8 cellular contexts compared by ENCODE assay signal in the genomic region with DNA sequence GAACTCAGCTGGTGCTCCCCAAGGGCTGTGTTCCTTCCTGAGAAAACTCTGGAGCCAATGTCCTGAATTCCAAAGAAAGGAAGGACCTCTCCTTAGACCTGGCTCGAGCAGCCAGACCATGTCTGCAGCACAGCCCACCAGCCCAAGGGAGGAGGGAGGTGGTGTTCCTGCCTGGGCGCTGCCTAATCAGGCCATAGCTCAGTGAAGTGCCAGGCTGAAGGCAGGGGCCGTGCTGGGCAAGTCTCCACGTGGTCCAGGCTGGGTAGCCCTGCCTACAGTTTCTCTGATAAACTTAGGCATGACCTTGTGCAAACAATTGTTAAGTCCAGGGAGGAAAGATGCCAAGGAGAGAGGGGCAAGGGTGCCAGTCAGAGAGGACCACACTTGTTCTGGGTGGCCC.
DNase-seq lines count a peak whose midpoint lies in the region; ATAC-seq, FAIRE-seq and TF ChIP-seq lines count a peak whose summit lies in the region.
"Had no signal": no experiment of that assay in that cellular context is flagged by ENCODE, and none has a peak within 500 bp of the region (broad histone marks: within the 10 kb centered on the region; RNA-seq: fewer than 3 reads in every experiment).

No MANE protein-coding gene starts in this region.

- intact Hi-C loops in IMR-90 (cut with micrococcal nuclease) = no loop called here
- intact Hi-C loops in kidney (cut with DNase I) = no loop called here

- peak overlapping the region; percentile 70 for H2AK9ac ChIP-seq in IMR-90 (replicated peaks; ENCODE audit: low read depth, low read length, poor library complexity)

- H3K9ac ChIP-seq in IMR-90 (ENCODE audit: low read depth, low read length) (no peak overlapping the region; the same call in 1 of the 2 replicates), kidney (ENCODE audit: low read length in 2 of 2) (no peak overlapping the region)

- no peak for FAIRE-seq in kidney (lab: Jason Lieb, UNC)

- 0 out of 2 replicates have a peak overlapping the region, but pooled peaks have one; percentile 23 for H3K23ac ChIP-seq in IMR-90 (ENCODE audit: low read depth, low read length)

- H3K56ac ChIP-seq in IMR-90 (ENCODE audit: extremely low read depth, insufficient read depth, low read length) = no peak overlapping the region

- ATAC-seq in IMR-90 (ENCODE audit: low read depth) = peak; percentile 9; the same call in 1 of the 2 replicates
- peak; percentile 4 for ATAC-seq in activated naive CD8-positive, alpha-beta T cell treated with anti-CD3 and anti-CD28 coated beads, Interleukin-2, amount 50 U/mL, for 24 hours
- ATAC-seq in stimulated activated memory B cell treated with anti-CD40 and anti-IgM and Interleukin-4, amounts not matched to agents 10 μg/mL and 1 μg/mL and 100 μg/mL, for 72 hours = no peak
- no peak for ATAC-seq in HG02759 (IDR thresholded peaks at IDR 0.05; ENCODE audit: unreplicated experiment)

- H3K27me3 ChIP-seq in IMR-90 (ENCODE audit: control insufficient read depth, insufficient read depth, low read length) = no peaks in the 10 kb centered on the region

- H4K8ac ChIP-seq in IMR-90 (ENCODE audit: low read depth in 2 of 2, low read length in 2 of 2) = peak overlapping the region in 1 of 2 experiments; percentile 59; a peak in 1 of 4 replicates

- H3K36me3 Mint-ChIP-seq in activated naive CD8-positive, alpha-beta T cell treated with anti-CD3 and anti-CD28 coated beads, Interleukin-2, amount 50 U/mL, for 24 hours (ENCODE audit: low read depth) = no peaks in the 10 kb centered on the region
- peaks cover 4% of the 10 kb centered on the region for H3K36me3 Mint-ChIP-seq in stimulated activated memory B cell treated with anti-CD40 and anti-IgM and Interleukin-4, amounts not matched to agents 10 μg/mL and 1 μg/mL and 100 μg/mL, for 72 hours

- no peaks in the 10 kb centered on the region for H3K9me3 Mint-ChIP-seq in activated naive CD8-positive, alpha-beta T cell treated with anti-CD3 and anti-CD28 coated beads, Interleukin-2, amount 50 U/mL, for 24 hours
- H3K9me3 Mint-ChIP-seq in stimulated activated memory B cell treated with anti-CD40 and anti-IgM and Interleukin-4, amounts not matched to agents 10 μg/mL and 1 μg/mL and 100 μg/mL, for 72 hours = no peaks in the 10 kb centered on the region

- H3K27ac Mint-ChIP-seq in activated naive CD8-positive, alpha-beta T cell treated with anti-CD3 and anti-CD28 coated beads, Interleukin-2, amount 50 U/mL, for 24 hours = peak overlapping the region; percentile 90
- peak overlapping the region; percentile 58 for H3K27ac Mint-ChIP-seq in stimulated activated memory B cell treated with anti-CD40 and anti-IgM and Interleukin-4, amounts not matched to agents 10 μg/mL and 1 μg/mL and 100 μg/mL, for 72 hours

- dilution Hi-C loops in IMR-90 (cut with HindIII; ENCODE audit: low sequenced_read_pairs, unreplicated experiment) = no loop called here

- TF ChIP-seq CTCF in IMR-90 (conservative IDR thresholded peaks at IDR 0.05; ENCODE audit: low read depth, low read length) (no peak), kidney (IDR thresholded peaks at IDR 0.05; ENCODE audit: borderline replicate concordance, extremely low read depth, insufficient read depth) (no peak)

- TF ChIP-seq RAD21 in IMR-90 (IDR thresholded peaks at IDR 0.05; ENCODE audit: low read length) = no peak

- H3K14ac ChIP-seq in IMR-90 (replicated peaks; ENCODE audit: low read depth, low read length) = peak overlapping the region; percentile 24

- H3K4me3 ChIP-seq in IMR-90 (ENCODE audit: insufficient read depth, low read depth, low read length) = no peak overlapping the region
- no peak overlapping the region for H3K4me3 ChIP-seq in kidney (ENCODE audit: low read length in 2 of 2)

- H3K4me3 Mint-ChIP-seq in activated naive CD8-positive, alpha-beta T cell treated with anti-CD3 and anti-CD28 coated beads, Interleukin-2, amount 50 U/mL, for 24 hours = no peak overlapping the region
- H3K4me3 Mint-ChIP-seq in stimulated activated memory B cell treated with anti-CD40 and anti-IgM and Interleukin-4, amounts not matched to agents 10 μg/mL and 1 μg/mL and 100 μg/mL, for 72 hours = no peak overlapping the region

- H2BK5ac ChIP-seq in IMR-90 (ENCODE audit: low read depth, low read length, poor library complexity, severe bottlenecking) = peak overlapping the region; percentile 14

- H3K9me1 ChIP-seq in IMR-90 (ENCODE audit: insufficient read depth, low read length) = peaks cover 64% of the 10 kb centered on the region

- in situ Hi-C loops in IMR-90 (cut with MboI; ENCODE audit: low sequenced_read_pairs) (no loop called here), G401 (cut with HindIII; ENCODE audit: low sequenced_read_pairs) (no loop called here)

- WGBS in IMR-90 (ENCODE audit: extremely low coverage in 2 of 2, insufficient read length in 1 of 2), 2 experiments = no CpG with 5 or more reads among the region's 4 CpGs

- H3K18ac ChIP-seq in IMR-90 (ENCODE audit: low read depth, low read length) = peak overlapping the region; percentile 18; the same call in 1 of the 2 replicates

- peak overlapping the region; percentile 36; the same call in 1 of the 2 replicates for H3K4ac ChIP-seq in IMR-90 (ENCODE audit: low read depth, low read length)

- peaks cover 93% of the 10 kb centered on the region for H4K20me1 ChIP-seq in IMR-90 (ENCODE audit: insufficient read depth, low read length)

- H2AK5ac ChIP-seq in IMR-90 (ENCODE audit: low read depth, low read length) = peak overlapping the region; percentile 78; the same call in 1 of the 2 replicates

- no peaks in the 10 kb centered on the region for H3K9me3 ChIP-seq in IMR-90 (ENCODE audit: control insufficient read depth, insufficient read depth, low read length)
- H3K9me3 ChIP-seq in kidney (ENCODE audit: control insufficient read depth in 1 of 2, low read length in 2 of 2) = no peaks in the 10 kb centered on the region

- BruUV-seq in IMR-90 (replicated peaks; lab: Mats Ljungman, UMichigan) = no TSS peak

- no peak overlapping the region for H2AFZ ChIP-seq in IMR-90 (replicated peaks; ENCODE audit: low read length, poor library complexity)

- no peak overlapping the region for H2BK20ac ChIP-seq in IMR-90 (ENCODE audit: low read depth, low read length)

- H4K5ac ChIP-seq in IMR-90 (ENCODE audit: low read depth, low read length) = peak overlapping the region; percentile 42; the same call in 1 of the 2 replicates

- no peak for TF ChIP-seq POLR2A in IMR-90 (IDR thresholded peaks at IDR 0.05; ENCODE audit: low read depth, low read length)

- H3K4me2 ChIP-seq in IMR-90 (ENCODE audit: low read depth, low read length) = peak overlapping the region; percentile 27; the same call in 1 of the 2 replicates

- no peak overlapping the region; the same call in 1 of the 2 replicates for H4K91ac ChIP-seq in IMR-90 (ENCODE audit: insufficient read depth, low read depth, low read length)

- CTCF ChIA-PET in IMR-90 (lab: Yijun Ruan, JAX) = no interaction called here

- H3K79me1 ChIP-seq in IMR-90 (ENCODE audit: low read depth in 1 of 2, low read length in 2 of 2) = peaks cover 47 to 94% of the 10 kb centered on the region in 2 experiments

- H3K4me1 ChIP-seq in IMR-90 (ENCODE audit: control insufficient read depth, insufficient read depth, low read length) = peaks cover 31% of the 10 kb centered on the region
- H3K4me1 ChIP-seq in kidney (ENCODE audit: control insufficient read depth in 1 of 2, insufficient read depth in 1 of 2, low read depth in 1 of 2, low read length in 2 of 2) = peaks cover 31 to 53% of the 10 kb centered on the region in 2 donors

- H3K27ac ChIP-seq in IMR-90 (ENCODE audit: insufficient read depth, low read length) = peak overlapping the region; percentile 34
- peak overlapping the region in 1 of 2 donors; percentile 51 for H3K27ac ChIP-seq in kidney (ENCODE audit: low read depth in 2 of 2, low read length in 2 of 2)

- H2BK15ac ChIP-seq in IMR-90 (ENCODE audit: low read depth, low read length) = no peak overlapping the region

- no peak overlapping the region for H2BK120ac ChIP-seq in IMR-90 (ENCODE audit: low read depth, low read length)

- no peaks in the 10 kb centered on the region for H3K36me3 ChIP-seq in IMR-90 (ENCODE audit: control insufficient read depth, insufficient read depth, low read length)
- H3K36me3 ChIP-seq in kidney (ENCODE audit: control insufficient read depth in 1 of 2, insufficient read depth in 2 of 2, low read length in 2 of 2) = no peaks in the 10 kb centered on the region

- H3K27me3 Mint-ChIP-seq in activated naive CD8-positive, alpha-beta T cell treated with anti-CD3 and anti-CD28 coated beads, Interleukin-2, amount 50 U/mL, for 24 hours = no peaks in the 10 kb centered on the region
- no peaks in the 10 kb centered on the region for H3K27me3 Mint-ChIP-seq in stimulated activated memory B cell treated with anti-CD40 and anti-IgM and Interleukin-4, amounts not matched to agents 10 μg/mL and 1 μg/mL and 100 μg/mL, for 72 hours

- POLR2A ChIA-PET in IMR-90 (lab: Charles Lee; ENCODE audit: unreplicated experiment) = no interaction called here

- peaks cover 77% of the 10 kb centered on the region for H3K4me1 Mint-ChIP-seq in activated naive CD8-positive, alpha-beta T cell treated with anti-CD3 and anti-CD28 coated beads, Interleukin-2, amount 50 U/mL, for 24 hours
- H3K4me1 Mint-ChIP-seq in stimulated activated memory B cell treated with anti-CD40 and anti-IgM and Interleukin-4, amounts not matched to agents 10 μg/mL and 1 μg/mL and 100 μg/mL, for 72 hours = peaks cover 88% of the 10 kb centered on the region

- DNase-seq in IMR-90 = no peak
- DNase-seq in activated naive CD8-positive, alpha-beta T cell treated with anti-CD3 and anti-CD28 coated beads, Interleukin-2, amount 50 U/mL, for 24 hours = no peak
- DNase-seq in kidney = peak; percentile 55
- DNase-seq in amygdala (lab: John Stamatoyannopoulos, UW) = no peak
- no peak for DNase-seq in G401 (ENCODE audit: low spot score)
- DNase-seq: NCI-H1436 had no signal

TF ChIP-seq in IMR-90, 13 proteins besides CTCF, POLR2A, EP300 and RAD21 (continues in another document):
- TF ChIP-seq RCOR1 (IDR thresholded peaks at IDR 0.05; ENCODE audit: insufficient replicate concordance, low read length) = no peak
- TF ChIP-seq, protein P1, sequence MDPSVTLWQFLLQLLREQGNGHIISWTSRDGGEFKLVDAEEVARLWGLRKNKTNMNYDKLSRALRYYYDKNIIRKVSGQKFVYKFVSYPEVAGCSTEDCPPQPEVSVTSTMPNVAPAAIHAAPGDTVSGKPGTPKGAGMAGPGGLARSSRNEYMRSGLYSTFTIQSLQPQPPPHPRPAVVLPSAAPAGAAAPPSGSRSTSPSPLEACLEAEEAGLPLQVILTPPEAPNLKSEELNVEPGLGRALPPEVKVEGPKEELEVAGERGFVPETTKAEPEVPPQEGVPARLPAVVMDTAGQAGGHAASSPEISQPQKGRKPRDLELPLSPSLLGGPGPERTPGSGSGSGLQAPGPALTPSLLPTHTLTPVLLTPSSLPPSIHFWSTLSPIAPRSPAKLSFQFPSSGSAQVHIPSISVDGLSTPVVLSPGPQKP (IDR thresholded peaks at IDR 0.05; ENCODE audit: borderline replicate concordance, low read depth, low read length) = no peak
- no peak for TF ChIP-seq RFX5 (IDR thresholded peaks at IDR 0.05; ENCODE audit: low read depth, low read length)
- no peak for TF ChIP-seq CEBPB (IDR thresholded peaks at IDR 0.05; ENCODE audit: low read depth, low read length)
- TF ChIP-seq MAFK (IDR thresholded peaks at IDR 0.05; ENCODE audit: low read depth, low read length) = no peak
- TF ChIP-seq MXI1 (IDR thresholded peaks at IDR 0.05; ENCODE audit: borderline replicate concordance, low read depth, low read length) = no peak

Comparison
In these comparisons a context has a peak if more than half of its experiments do, and no peak if none do; other contexts are left out.
1. ATAC-seq: peak in IMR-90 (single experiment) and activated naive CD8-positive, alpha-beta T cell treated with anti-CD3 and anti-CD28 coated beads, Interleukin-2, amount 50 U/mL, for 24 hours (single experiment); none in stimulated activated memory B cell treated with anti-CD40 and anti-IgM and Interleukin-4, amounts not matched to agents 10 μg/mL and 1 μg/mL and 100 μg/mL, for 72 hours (single experiment) and HG02759 (single experiment).